ENCODE assay signal across 16 cellular contexts in the genomic region with DNA sequence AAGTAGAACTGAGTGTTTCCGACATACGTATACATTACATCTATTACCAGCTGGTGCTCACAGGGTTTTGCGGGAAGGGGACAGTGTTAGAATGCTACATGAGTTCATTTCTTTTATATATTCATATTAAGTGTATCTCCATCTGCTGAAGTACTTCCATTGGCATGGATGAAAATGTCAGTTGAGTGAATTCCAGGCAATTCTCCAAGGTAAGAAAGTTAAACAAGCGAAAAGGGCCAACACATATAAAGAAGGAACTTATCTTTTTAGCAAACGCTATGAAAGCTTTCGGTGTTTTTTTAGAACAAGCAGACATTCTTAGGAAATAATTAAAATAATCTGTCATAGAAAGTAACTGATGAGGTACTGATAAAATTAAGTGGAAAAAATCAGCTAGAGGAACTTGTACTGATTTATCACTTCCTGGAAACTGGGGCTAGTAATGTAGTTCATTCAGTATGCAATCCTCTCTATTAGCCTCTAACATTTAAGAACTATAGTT. TPM values are rescaled to one million over a fixed set of nuclear protein-coding genes. Genes with fewer than 3 reads are reported as not detected.
DNase-seq lines count a peak whose midpoint lies in the region; ATAC-seq, FAIRE-seq and TF ChIP-seq lines count a peak whose summit lies in the region.
"Had no signal": no experiment of that assay in that cellular context is flagged by ENCODE, and none has a peak within 500 bp of the region (broad histone marks: within the 10 kb centered on the region; RNA-seq: fewer than 3 reads in every experiment).

No MANE protein-coding gene starts in this region.

- no peaks in the 10 kb centered on the region for H3K9me3 Mint-ChIP-seq in activated naive CD8-positive, alpha-beta T cell (ENCODE audit: low read depth)
- no peaks in the 10 kb centered on the region for H3K9me3 Mint-ChIP-seq in activated naive CD8-positive, alpha-beta T cell treated with anti-CD3 and anti-CD28 coated beads for 36 hours
- H3K9me3 Mint-ChIP-seq in activated naive CD8-positive, alpha-beta T cell treated with anti-CD3 and anti-CD28 coated beads, Interleukin-2, amount 50 U/mL, for 24 hours, result no peaks in the 10 kb centered on the region
- H3K9me3 Mint-ChIP-seq in glutamatergic neuron (ENCODE audit: unreplicated experiment) (peaks cover 3% of the 10 kb centered on the region), type B pancreatic cell (no peaks in the 10 kb centered on the region)
- H3K9me3 Mint-ChIP-seq: activated T-cell treated with anti-CD3 and anti-CD28 coated beads, Interleukin-2, amount 50 U/mL, for 4 hours; immature natural killer cell had no signal

- peaks cover 46% of the 10 kb centered on the region for H3K4me1 Mint-ChIP-seq in activated naive CD8-positive, alpha-beta T cell (ENCODE audit: low read depth)
- H3K4me1 Mint-ChIP-seq in activated naive CD8-positive, alpha-beta T cell treated with anti-CD3 and anti-CD28 coated beads for 36 hours, result peaks cover 28% of the 10 kb centered on the region
- peaks cover 17% of the 10 kb centered on the region for H3K4me1 Mint-ChIP-seq in activated naive CD8-positive, alpha-beta T cell treated with anti-CD3 and anti-CD28 coated beads, Interleukin-2, amount 50 U/mL, for 24 hours
- H3K4me1 Mint-ChIP-seq in glutamatergic neuron (ENCODE audit: low read depth, unreplicated experiment), result peaks cover 10% of the 10 kb centered on the region
- H3K4me1 Mint-ChIP-seq in type B pancreatic cell (ENCODE audit: unreplicated experiment), result peaks cover 7% of the 10 kb centered on the region

- peak overlapping the region; percentile 48 for H3K4me3 Mint-ChIP-seq in activated naive CD8-positive, alpha-beta T cell
- no peak overlapping the region for H3K4me3 Mint-ChIP-seq in activated naive CD8-positive, alpha-beta T cell treated with anti-CD3 and anti-CD28 coated beads for 36 hours
- H3K4me3 Mint-ChIP-seq in activated naive CD8-positive, alpha-beta T cell treated with anti-CD3 and anti-CD28 coated beads, Interleukin-2, amount 50 U/mL, for 24 hours, result no peak overlapping the region
- peak overlapping the region; percentile 56 for H3K4me3 Mint-ChIP-seq in glutamatergic neuron (ENCODE audit: unreplicated experiment)
- H3K4me3 Mint-ChIP-seq in type B pancreatic cell, result no peak overlapping the region
- H3K4me3 Mint-ChIP-seq: activated T-cell treated with anti-CD3 and anti-CD28 coated beads, Interleukin-2, amount 50 U/mL, for 4 hours; immature natural killer cell had no signal

- peaks cover 6% of the 10 kb centered on the region for H3K36me3 Mint-ChIP-seq in activated naive CD8-positive, alpha-beta T cell
- H3K36me3 Mint-ChIP-seq in activated naive CD8-positive, alpha-beta T cell treated with anti-CD3 and anti-CD28 coated beads for 36 hours, result peaks cover 12% of the 10 kb centered on the region
- H3K36me3 Mint-ChIP-seq in activated naive CD8-positive, alpha-beta T cell treated with anti-CD3 and anti-CD28 coated beads, Interleukin-2, amount 50 U/mL, for 24 hours (ENCODE audit: low read depth), result peaks cover 21% of the 10 kb centered on the region
- H3K36me3 Mint-ChIP-seq in glutamatergic neuron (ENCODE audit: unreplicated experiment), result peaks cover under 1% of the 10 kb centered on the region
- peaks cover 19% of the 10 kb centered on the region for H3K36me3 Mint-ChIP-seq in type B pancreatic cell

- TF ChIP-seq CTCF in glutamatergic neuron (IDR thresholded peaks at IDR 0.05; ENCODE audit: partially characterized antibody, unreplicated experiment) (no peak), type B pancreatic cell (conservative IDR thresholded peaks at IDR 0.05) (no peak)

- DNase-seq in activated naive CD8-positive, alpha-beta T cell treated with anti-CD3 and anti-CD28 coated beads for 36 hours, result no peak
- no peak for DNase-seq in activated naive CD8-positive, alpha-beta T cell treated with anti-CD3 and anti-CD28 coated beads, Interleukin-2, amount 50 U/mL, for 24 hours
- DNase-seq in glutamatergic neuron, result no peak
- no peak for DNase-seq in type B pancreatic cell (ENCODE audit: extremely low spot score, unreplicated experiment)
- DNase-seq in DMS79 (lab: John Stamatoyannopoulos, UW), result no peak
- no peak for DNase-seq in H54 (ENCODE audit: insufficient read length, low spot score)
- DNase-seq: activated CD4-positive, alpha-beta T cell treated with anti-CD3 and anti-CD28 coated beads for 48 hours; activated T-cell treated with anti-CD3 and anti-CD28 coated beads, Interleukin-2, amount 50 U/mL, for 4 hours; immature natural killer cell; NCI-H2029; NCI-H526 treated with DMSO at 0.1 percent for 48 hours; retina; SJCRH30 had no signal

- no peak for TF ChIP-seq POLR2A in H54 (IDR thresholded peaks at IDR 0.05; ENCODE audit: low read depth, low read length)

- FAIRE-seq in H54 (lab: Jason Lieb, UNC), result no peak
- FAIRE-seq: GM18507 had no signal

- no peak for ATAC-seq in activated naive CD8-positive, alpha-beta T cell treated with anti-CD3 and anti-CD28 coated beads, Interleukin-2, amount 50 U/mL, for 24 hours
- ATAC-seq in GM21390 (IDR thresholded peaks at IDR 0.05; ENCODE audit: unreplicated experiment), result no peak

- peak overlapping the region; percentile 86 for H3K27ac Mint-ChIP-seq in activated naive CD8-positive, alpha-beta T cell
- no peak overlapping the region for H3K27ac Mint-ChIP-seq in activated naive CD8-positive, alpha-beta T cell treated with anti-CD3 and anti-CD28 coated beads for 36 hours
- peak overlapping the region; percentile 57 for H3K27ac Mint-ChIP-seq in activated naive CD8-positive, alpha-beta T cell treated with anti-CD3 and anti-CD28 coated beads, Interleukin-2, amount 50 U/mL, for 24 hours
- H3K27ac Mint-ChIP-seq in glutamatergic neuron (ENCODE audit: unreplicated experiment) (no peak overlapping the region), type B pancreatic cell (peak overlapping the region; percentile 45)

- no peaks in the 10 kb centered on the region for H3K27me3 Mint-ChIP-seq in activated naive CD8-positive, alpha-beta T cell
- H3K27me3 Mint-ChIP-seq in activated naive CD8-positive, alpha-beta T cell treated with anti-CD3 and anti-CD28 coated beads for 36 hours, result no peaks in the 10 kb centered on the region
- no peaks in the 10 kb centered on the region for H3K27me3 Mint-ChIP-seq in activated naive CD8-positive, alpha-beta T cell treated with anti-CD3 and anti-CD28 coated beads, Interleukin-2, amount 50 U/mL, for 24 hours
- H3K27me3 Mint-ChIP-seq in glutamatergic neuron (ENCODE audit: unreplicated experiment) (no peaks in the 10 kb centered on the region), type B pancreatic cell (no peaks in the 10 kb centered on the region)

RNA-seq across cellular contexts. Expression of gene RNF146, which starts 34.6 kb away (rescaled TPM):
- total RNA-seq in activated naive CD8-positive, alpha-beta T cell treated with anti-CD3 and anti-CD28 coated beads for 36 hours, result 10 to 100 TPM; 11.2 to 13.1 TPM
- total RNA-seq in glutamatergic neuron (ENCODE audit: unreplicated experiment), result 71.1 TPM
- 32.3 and 46.8 TPM in 2 replicates for total RNA-seq in type B pancreatic cell (ENCODE audit: low replicate concordance)

RNA-seq across cellular contexts. Expression of gene ECHDC1, which starts 42.2 kb away (rescaled TPM):
- total RNA-seq in activated naive CD8-positive, alpha-beta T cell treated with anti-CD3 and anti-CD28 coated beads for 36 hours, result 10 to 100 TPM; 61.7 to 64.1 TPM
- total RNA-seq in glutamatergic neuron (ENCODE audit: unreplicated experiment) (38.4 TPM), type B pancreatic cell (ENCODE audit: low replicate concordance) (40.5 and 48.4 TPM in 2 replicates)

Comparison
In these comparisons a context has a peak if more than half of its experiments do, and no peak if none do; other contexts are left out.
1. H3K27ac Mint-ChIP-seq: peak in activated naive CD8-positive, alpha-beta T cell (single experiment), activated naive CD8-positive, alpha-beta T cell treated with anti-CD3 and anti-CD28 coated beads, Interleukin-2, amount 50 U/mL, for 24 hours (single experiment) and type B pancreatic cell (single experiment); none in activated naive CD8-positive, alpha-beta T cell treated with anti-CD3 and anti-CD28 coated beads for 36 hours (single experiment) and glutamatergic neuron (single experiment).
2. H3K4me3 Mint-ChIP-seq: peak in activated naive CD8-positive, alpha-beta T cell (single experiment) and glutamatergic neuron (single experiment); none in activated naive CD8-positive, alpha-beta T cell treated with anti-CD3 and anti-CD28 coated beads for 36 hours (single experiment), activated naive CD8-positive, alpha-beta T cell treated with anti-CD3 and anti-CD28 coated beads, Interleukin-2, amount 50 U/mL, for 24 hours (single experiment) and type B pancreatic cell (single experiment).